In the genomic region with DNA sequence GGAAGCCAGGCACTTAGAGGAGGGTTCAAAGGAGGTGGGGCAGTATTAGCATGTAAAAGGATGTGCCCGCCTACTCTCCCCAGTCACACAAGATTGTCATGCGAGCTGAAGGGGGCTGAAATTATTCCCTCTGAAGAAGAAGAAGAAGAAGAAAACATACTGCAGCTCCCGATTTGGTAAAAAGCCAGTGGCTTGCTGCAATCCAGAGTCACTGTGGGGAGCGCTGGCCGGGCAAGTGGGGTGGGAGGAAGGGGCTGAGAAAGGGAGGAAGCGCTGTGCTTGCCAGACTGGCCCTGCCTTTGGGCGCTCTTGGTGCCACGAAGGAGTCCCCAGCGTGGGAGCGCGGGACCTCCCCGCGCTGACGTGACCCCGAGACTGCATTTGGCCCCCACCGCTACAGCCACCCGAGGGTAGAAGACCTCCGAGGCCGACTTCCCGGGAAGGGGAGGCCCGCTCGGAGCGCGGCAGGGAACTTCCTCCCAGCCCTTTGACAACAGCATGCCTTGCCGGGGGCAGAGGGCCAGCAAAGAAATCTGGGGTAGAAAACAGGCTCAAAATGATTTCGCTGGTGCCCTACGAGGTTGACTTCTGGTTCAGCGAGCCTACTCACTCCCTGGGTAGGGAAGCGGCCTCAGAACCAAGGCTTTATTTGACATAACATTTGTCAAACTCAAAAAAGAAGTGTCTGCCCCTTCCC, we compare ENCODE assay signal across 8 cellular contexts.
DNase-seq lines count a peak whose midpoint lies in the region; FAIRE-seq and TF ChIP-seq lines count a peak whose summit lies in the region.

No MANE protein-coding gene starts in this region.

- H3K27ac ChIP-seq in MM.1S (ENCODE audit: low read length) (peak overlapping the region; percentile 74; the same call in 1 of the 2 replicates), caudate nucleus (ENCODE audit: low read depth, low read length) (peak overlapping the region; percentile 61), thyroid gland (peak overlapping the region in 1 of 3 donors; percentile 24)

- FAIRE-seq in GM19239 (lab: Jason Lieb, UNC): no peak

- H3K4me3 ChIP-seq in MM.1S (ENCODE audit: low read length): peak overlapping the region; percentile 83
- H3K4me3 ChIP-seq in thyroid gland (replicated peaks in 1 of 3): peak overlapping the region in 2 of 3 donors; percentile 30 to 44

- no peak for TF ChIP-seq CTCF in MM.1S (IDR thresholded peaks at IDR 0.05; ENCODE audit: low read length)
- no peak for TF ChIP-seq CTCF in thyroid gland (IDR thresholded peaks at IDR 0.05)

- H3F3A ChIP-seq in MM.1S (ENCODE audit: insufficient read depth, low read length): peaks cover 12% of the 10 kb centered on the region

- peak; percentile 5 for DNase-seq in AG08396 (ENCODE audit: low spot score)
- peak; percentile 41 for DNase-seq in MM.1S
- DNase-seq in caudate nucleus (lab: John Stamatoyannopoulos, UW): peak in 38 of 61 donors; percentile 3 to 72 (median 42)
- DNase-seq in medulla oblongata (ENCODE audit: extremely low spot score): peak; percentile 38
- peak; percentile 35 to 60 for DNase-seq in thyroid gland
- DNase-seq in GM19239 (ENCODE audit: insufficient read length, low spot score): no peak
- DNase-seq in HuH-7 (ENCODE audit: low spot score): no peak
- DNase-seq in T1000 (lab: John Stamatoyannopoulos, UW): no peak

- peak overlapping the region; percentile 97 for H2AFZ ChIP-seq in MM.1S (ENCODE audit: low read length)

- H3K9me3 ChIP-seq in MM.1S (replicated peaks; ENCODE audit: insufficient read depth, low read length) (no peaks in the 10 kb centered on the region), thyroid gland (no peaks in the 10 kb centered on the region)

- intact Hi-C loops in thyroid gland (cut with DNase I): no loop called here

- peak overlapping the region; percentile 64 for H3K9ac ChIP-seq in MM.1S (ENCODE audit: low read length)

- peak overlapping the region; percentile 95 for H3K4me2 ChIP-seq in MM.1S (ENCODE audit: low read depth, low read length)

- H3K36me3 ChIP-seq in MM.1S (replicated peaks; ENCODE audit: insufficient read depth, low read length) (no peaks in the 10 kb centered on the region), thyroid gland (no peaks in the 10 kb centered on the region)

- H3K9me2 ChIP-seq in MM.1S (replicated peaks; ENCODE audit: insufficient read depth, low read length): no peaks in the 10 kb centered on the region

- no peaks in the 10 kb centered on the region for H3K27me3 ChIP-seq in MM.1S (replicated peaks; ENCODE audit: insufficient read depth, low read length)
- H3K27me3 ChIP-seq in thyroid gland: no peaks in the 10 kb centered on the region

- no peaks in the 10 kb centered on the region for H3K79me2 ChIP-seq in MM.1S (ENCODE audit: low read length)

- H3K4me1 ChIP-seq in MM.1S (ENCODE audit: low read length) (peaks cover 13% of the 10 kb centered on the region), thyroid gland (peaks cover 4 to 7% of the 10 kb centered on the region in 2 donors)

- TF ChIP-seq POLR2A in thyroid gland (IDR thresholded peaks at IDR 0.05): no peak

- H4K20me1 ChIP-seq in MM.1S (ENCODE audit: insufficient read depth, low read length): no peaks in the 10 kb centered on the region

- 1 to 5% methylated on average over 16 to 29 of the region's 29 CpGs for WGBS in thyroid gland, 2 donors

Comparison
In these comparisons a context has a peak if more than half of its experiments do, and no peak if none do; other contexts are left out.
1. DNase-seq: peak in AG08396 (single experiment), MM.1S (single experiment), caudate nucleus (38 of 61), medulla oblongata (single experiment) and thyroid gland (2 of 2); none in GM19239 (single experiment), HuH-7 (single experiment) and T1000 (single experiment).